In genomic region chr1:167767794-167768193, GRCh38 we compare ENCODE assay signal across 15 cellular contexts.
"Had no signal": no experiment of that assay in that cellular context is flagged by ENCODE, and none has a peak within 500 bp of the region (broad histone marks: within the 10 kb centered on the region; RNA-seq: fewer than 3 reads in every experiment).

No MANE protein-coding gene starts in this region.

- H3K4me3 ChIP-seq: body of pancreas, gastroesophageal sphincter had no signal

- H3K27ac Mint-ChIP-seq: activated CD4-positive, alpha-beta T cell treated with anti-CD3 and anti-CD28 coated beads, Interleukin-2, amount 10 ng/mL, durations not matched to agents 7 days and 5 days; activated naive CD4-positive, alpha-beta T cell treated with anti-CD3 and anti-CD28 coated beads for 36 hours; stimulated activated naive CD8-positive, alpha-beta T cell treated with anti-CD3 and anti-CD28 coated beads, Interleukin-15, Interleukin-2, amounts not matched to agents 100 ng/mL and 50 ng/mL, for 24 hours had no signal

- H3K27ac ChIP-seq: body of pancreas, epithelial cell of prostate, gastroesophageal sphincter had no signal

- H3K27me3 ChIP-seq: body of pancreas, gastroesophageal sphincter had no signal

- H3K4me1 ChIP-seq: body of pancreas had no signal

- H3K4me1 Mint-ChIP-seq: central memory CD8-positive, alpha-beta T cell had no signal

- ATAC-seq: body of pancreas, gastroesophageal sphincter had no signal

- H3K4me3 Mint-ChIP-seq: activated CD4-positive, alpha-beta T cell treated with anti-CD3 and anti-CD28 coated beads, Interleukin-2, amount 10 ng/mL, durations not matched to agents 7 days and 5 days; activated naive CD4-positive, alpha-beta T cell treated with anti-CD3 and anti-CD28 coated beads for 36 hours; central memory CD8-positive, alpha-beta T cell; stimulated activated naive CD8-positive, alpha-beta T cell treated with anti-CD3 and anti-CD28 coated beads, Interleukin-15, Interleukin-2, amounts not matched to agents 100 ng/mL and 50 ng/mL, for 24 hours had no signal

- DNase-seq: activated CD4-positive, alpha-beta T cell treated with anti-CD3 and anti-CD28 coated beads, Interleukin-2, amount 10 ng/mL, durations not matched to agents 7 days and 5 days; activated CD4-positive, CD25-positive, alpha-beta regulatory T cell; activated CD8-positive, alpha-beta memory T cell treated with anti-CD3 and anti-CD28 coated beads for 24 hours; activated naive CD4-positive, alpha-beta T cell treated with anti-CD3 and anti-CD28 coated beads for 36 hours; amniotic stem cell; body of pancreas; cortex of kidney; effector memory CD4-positive, alpha-beta T cell; kidney; stimulated activated CD4-positive, alpha-beta T cell treated with anti-CD3 and anti-CD28 coated beads, Interleukin-4, amount 100 ng/mL, for 1 hour; stimulated activated CD8-positive, alpha-beta memory T cell treated with anti-CD3 and anti-CD28 coated beads, Interleukin-4, amount 100 ng/mL, for 48 hours had no signal

- H3K27me3 Mint-ChIP-seq: activated CD4-positive, alpha-beta T cell treated with anti-CD3 and anti-CD28 coated beads, Interleukin-2, amount 10 ng/mL, durations not matched to agents 7 days and 5 days; central memory CD8-positive, alpha-beta T cell; stimulated activated naive CD8-positive, alpha-beta T cell treated with anti-CD3 and anti-CD28 coated beads, Interleukin-15, Interleukin-2, amounts not matched to agents 100 ng/mL and 50 ng/mL, for 24 hours had no signal

- H3K9me3 Mint-ChIP-seq: activated CD4-positive, alpha-beta T cell treated with anti-CD3 and anti-CD28 coated beads, Interleukin-2, amount 10 ng/mL, durations not matched to agents 7 days and 5 days; activated naive CD4-positive, alpha-beta T cell treated with anti-CD3 and anti-CD28 coated beads for 36 hours; central memory CD8-positive, alpha-beta T cell; stimulated activated naive CD8-positive, alpha-beta T cell treated with anti-CD3 and anti-CD28 coated beads, Interleukin-15, Interleukin-2, amounts not matched to agents 100 ng/mL and 50 ng/mL, for 24 hours had no signal

- H3K9me3 ChIP-seq: body of pancreas, gastroesophageal sphincter had no signal
